In genomic region chr11:63901660-63902059, GRCh38 we compare ENCODE assay signal across 13 cellular contexts. TPM values are rescaled to one million over a fixed set of nuclear protein-coding genes. Genes with fewer than 3 reads are reported as not detected.
DNase-seq lines count a peak whose midpoint lies in the region; ATAC-seq and TF ChIP-seq lines count a peak whose summit lies in the region.
"Had no signal": no experiment of that assay in that cellular context is flagged by ENCODE, and none has a peak within 500 bp of the region (broad histone marks: within the 10 kb centered on the region; RNA-seq: fewer than 3 reads in every experiment).

No MANE protein-coding gene starts in this region.

- H3K27me3 Mint-ChIP-seq in brain, result peaks cover 7% of the 10 kb centered on the region
- H3K27me3 Mint-ChIP-seq: naive thymus-derived CD8-positive, alpha-beta T cell had no signal

- intact Hi-C loops in lower leg skin (cut with DNase I; ENCODE audit: low total_unique reads) (no loop called here), Right ventricle myocardium superior (cut with DNase I) (no loop called here)

- peaks cover 58% of the 10 kb centered on the region for H3K36me3 Mint-ChIP-seq in brain

- no peak overlapping the region for H3K4me2 ChIP-seq in neural cell (ENCODE audit: low read length)

- H3K79me2 ChIP-seq in neural cell (replicated peaks; ENCODE audit: insufficient read depth, low read length), result no peaks in the 10 kb centered on the region

- no peak for TF ChIP-seq EP300 in neural cell (conservative IDR thresholded peaks at IDR 0.05; ENCODE audit: poor library complexity, severe bottlenecking)

- TF ChIP-seq CTCF in GM12864 (IDR thresholded peaks at IDR 0.05; ENCODE audit: low read depth, low read length, missing control alignments), result peak; percentile 33
- peak; percentile 28; the same call in 1 of the 2 replicates for TF ChIP-seq CTCF in LNCaP clone FGC (IDR thresholded peaks at IDR 0.05; ENCODE audit: control insufficient read depth, extremely low read depth, insufficient read depth)
- no peak for TF ChIP-seq CTCF in brain (conservative IDR thresholded peaks at IDR 0.05)
- peak; percentile 23 for TF ChIP-seq CTCF in neural cell (IDR thresholded peaks at IDR 0.05; ENCODE audit: poor library complexity, severe bottlenecking)
- TF ChIP-seq CTCF in lower leg skin (IDR thresholded peaks at IDR 0.05), result no peak

- no peak overlapping the region for H2AFZ ChIP-seq in neural cell (ENCODE audit: low read depth, low read length)

- no peaks in the 10 kb centered on the region for H3F3A ChIP-seq in neural cell (ENCODE audit: insufficient read depth, low read length, poor library complexity, severe bottlenecking)

- WGBS in lower leg skin, 2 donors, result 61 to 75% methylated on average over 3 of the region's 3 CpGs

- H3K4me1 Mint-ChIP-seq in brain, result peaks cover 17% of the 10 kb centered on the region

- H3K27ac ChIP-seq in neural cell (ENCODE audit: low read length), result no peak overlapping the region
- H3K27ac ChIP-seq: thoracic aorta had no signal

- H3K36me3 ChIP-seq in neural cell (ENCODE audit: insufficient read depth, low read length), result peaks cover 5% of the 10 kb centered on the region

- H4K20me1 ChIP-seq in neural cell (ENCODE audit: insufficient read depth), result no peaks in the 10 kb centered on the region

- H3K9me2 ChIP-seq in neural cell (ENCODE audit: insufficient read depth, low read length), result no peaks in the 10 kb centered on the region

- DNase-seq in GM12864 (ENCODE audit: low read depth) (no peak), LNCaP clone FGC (ENCODE audit: low read depth) (no peak), lower leg skin (ENCODE audit: low spot score in 2 of 2) (no peak), Right ventricle myocardium superior (no peak)
- no peak for DNase-seq in activated CD8-positive, alpha-beta memory T cell treated with anti-CD3 and anti-CD28 coated beads, Interleukin-2, amount 50 U/mL, for 48 hours
- DNase-seq: activated CD4-positive, alpha-beta T cell treated with anti-CD3 and anti-CD28 coated beads, Interleukin-2, amount 50 U/mL, for 48 hours; central memory CD4-positive, alpha-beta T cell; MV-4-11; naive thymus-derived CD8-positive, alpha-beta T cell; stimulated activated CD4-positive, alpha-beta T cell treated with anti-CD3 and anti-CD28 coated beads, Interleukin-4, amount 100 ng/mL, for 1 hour had no signal

- H3K9me3 ChIP-seq in neural cell (ENCODE audit: low read length), result no peaks in the 10 kb centered on the region
- H3K9me3 ChIP-seq: thoracic aorta had no signal

- no peak for TF ChIP-seq RAD21 in neural cell (conservative IDR thresholded peaks at IDR 0.05)

- no peak overlapping the region for H3K4me3 ChIP-seq in GM12864 (ENCODE audit: low read depth, low read length)
- no peak overlapping the region for H3K4me3 ChIP-seq in LNCaP clone FGC (ENCODE audit: low read depth, low read length)
- no peak overlapping the region for H3K4me3 ChIP-seq in neural cell (ENCODE audit: low read length)
- no peak overlapping the region for H3K4me3 ChIP-seq in lower leg skin (ENCODE audit: low read depth, poor library complexity, severe bottlenecking)
- H3K4me3 ChIP-seq: thoracic aorta had no signal

- H3K4me3 Mint-ChIP-seq in brain, result no peak overlapping the region
- H3K4me3 Mint-ChIP-seq: naive thymus-derived CD8-positive, alpha-beta T cell had no signal

- H3K9ac ChIP-seq in neural cell (ENCODE audit: low read length), result no peak overlapping the region

- H3K27me3 ChIP-seq in neural cell (ENCODE audit: insufficient read depth, low read depth, low read length), result no peaks in the 10 kb centered on the region

- H3K9me3 Mint-ChIP-seq in brain, result no peaks in the 10 kb centered on the region
- H3K9me3 Mint-ChIP-seq: naive thymus-derived CD8-positive, alpha-beta T cell had no signal

- H3K27ac Mint-ChIP-seq in brain, result peak overlapping the region in 3 of 5 experiments; percentile 26 to 79 (median 67)

- ATAC-seq in Right ventricle myocardium superior (ENCODE audit: poor library complexity), result no peak
- ATAC-seq: naive thymus-derived CD8-positive, alpha-beta T cell had no signal

- TF ChIP-seq POLR2A in lower leg skin (IDR thresholded peaks at IDR 0.05), result no peak

TF ChIP-seq in neural cell, 6 proteins besides CTCF, POLR2A, EP300 and RAD21:
- no peak for TF ChIP-seq MXI1 (conservative IDR thresholded peaks at IDR 0.05; ENCODE audit: poor library complexity, severe bottlenecking)
- TF ChIP-seq TAF1 (IDR thresholded peaks at IDR 0.05; ENCODE audit: low read depth), result no peak
- no peak for TF ChIP-seq REST (IDR thresholded peaks at IDR 0.05; ENCODE audit: borderline replicate concordance)
- TF ChIP-seq SMC3 (conservative IDR thresholded peaks at IDR 0.05; ENCODE audit: poor library complexity), result peak; percentile 30
- TF ChIP-seq POLR2AphosphoS5 (IDR thresholded peaks at IDR 0.05), result no peak
- TF ChIP-seq EZH2 (IDR thresholded peaks at IDR 0.05; ENCODE audit: borderline replicate concordance, insufficient read depth, low read length, poor library complexity, severe bottlenecking), result no peak

RNA-seq across cellular contexts. Expression of gene RCOR2, which starts 15.3 kb away (rescaled TPM):
- polyA plus RNA-seq in brain (ENCODE audit: insufficient read depth, low read depth, low replicate concordance) (23.5 TPM), neural cell (41.5 and 51.0 TPM in 2 replicates)
- polyA minus RNA-seq in neural cell, result 40.3 and 41.1 TPM in 2 replicates
- total RNA-seq in lower leg skin (under 1 TPM in 1 of 4 donors, not detected in 3; 0.16 TPM), Right ventricle myocardium superior (9.9 TPM)
- total RNA-seq: naive thymus-derived CD8-positive, alpha-beta T cell had no signal

RNA-seq across cellular contexts. Expression of gene NAA40, which starts 37.1 kb away (rescaled TPM):
- 15.8 TPM for polyA plus RNA-seq in brain (ENCODE audit: insufficient read depth, low read depth, low replicate concordance)
- 53.6 and 66.7 TPM in 2 replicates for polyA plus RNA-seq in neural cell
- polyA minus RNA-seq in neural cell, result 36.3 and 37.3 TPM in 2 replicates
- 10 to 100 TPM in 1 of 4 donors, 1 to 10 TPM in 3; 3.0 to 10.2 (median 6.1) TPM for total RNA-seq in lower leg skin
- total RNA-seq in Right ventricle myocardium superior, result 20.9 TPM

Comparison
In these comparisons a context has a peak if more than half of its experiments do, and no peak if none do; other contexts are left out.
1. CTCF ChIP-seq: peak in GM12864 (single experiment), LNCaP clone FGC (single experiment) and neural cell (single experiment); none in brain (0 of 2) and lower leg skin (0 of 3).